21 cellular contexts compared by ENCODE assay signal in genomic region chr18:54162431-54162830, GRCh38.
A peak's percentile ranks its signal among the peaks of the same experiment; 100 is the strongest.
DNase-seq lines count a peak whose midpoint lies in the region; ATAC-seq and TF ChIP-seq lines count a peak whose summit lies in the region.
"Had no signal": no experiment of that assay in that cellular context is flagged by ENCODE, and none has a peak within 500 bp of the region (broad histone marks: within the 10 kb centered on the region; RNA-seq: fewer than 3 reads in every experiment).

No MANE protein-coding gene starts in this region.

- TF ChIP-seq CTCF in RWPE2 (IDR thresholded peaks at IDR 0.05; ENCODE audit: poor library complexity, severe bottlenecking) = no peak

- H3K27ac ChIP-seq in RWPE2 (ENCODE audit: poor library complexity, severe bottlenecking) (peak overlapping the region; percentile 83), caudate nucleus (ENCODE audit: low read depth, low read length) (no peak overlapping the region)
- H3K27ac ChIP-seq: body of pancreas, WERI-Rb-1 had no signal

- peaks cover 25% of the 10 kb centered on the region for H3K4me1 ChIP-seq in RWPE2 (ENCODE audit: insufficient read depth, poor library complexity, severe bottlenecking)
- H3K4me1 ChIP-seq: body of pancreas had no signal

- H3K9me3 ChIP-seq in RWPE2 (ENCODE audit: severe bottlenecking) = no peaks in the 10 kb centered on the region
- H3K9me3 ChIP-seq: body of pancreas, mucosa of descending colon had no signal

- H3K36me3 ChIP-seq in RWPE2 (ENCODE audit: low read depth) = peaks cover 85% of the 10 kb centered on the region
- H3K36me3 ChIP-seq: WERI-Rb-1 had no signal

- H3K27me3 ChIP-seq in RWPE2 (ENCODE audit: insufficient read depth, poor library complexity, severe bottlenecking) = no peaks in the 10 kb centered on the region
- H3K27me3 ChIP-seq: body of pancreas had no signal

- DNase-seq in GM03348 (ENCODE audit: low spot score) = peak; percentile 81
- DNase-seq in RWPE2 (ENCODE audit: low spot score) = no peak
- peak; percentile 19 for DNase-seq in fibroblast of gingiva (ENCODE audit: low read depth)
- peak; percentile 30 for DNase-seq in renal cortical epithelial cell (ENCODE audit: low read depth)
- DNase-seq in D341Med (ENCODE audit: low spot score) = no peak
- no peak for DNase-seq in activated naive CD4-positive, alpha-beta T cell (lab: John Stamatoyannopoulos, UW)
- DNase-seq in NCI-H446 (lab: John Stamatoyannopoulos, UW) = no peak
- DNase-seq in caudate nucleus (lab: John Stamatoyannopoulos, UW) = no peak
- DNase-seq: activated CD8-positive, alpha-beta memory T cell treated with anti-CD3 and anti-CD28 coated beads for 24 hours; activated effector memory CD4-positive, alpha-beta T cell treated with Interleukin-2 at 50 U/mL for 16 hours; body of pancreas; CD4-positive, alpha-beta memory T cell; effector CD8-positive, alpha-beta T cell; GF-D8; head of caudate nucleus; mucosa of descending colon; NCI-H1417; NCI-H510A; stimulated activated CD4-positive, alpha-beta T cell treated with anti-CD3 and anti-CD28 coated beads, Interleukin-15, amount 100 ng/mL, for 24 hours; WERI-Rb-1 had no signal

- peak; percentile 85 for ATAC-seq in RWPE2 (ENCODE audit: low read depth)
- ATAC-seq: body of pancreas, GM23338, mucosa of descending colon had no signal

- no peak overlapping the region for H3K4me3 ChIP-seq in RWPE2 (ENCODE audit: severe bottlenecking)
- H3K4me3 ChIP-seq: body of pancreas, GM23338, mucosa of descending colon had no signal

Comparison
In these comparisons a context has a peak if more than half of its experiments do, and no peak if none do; other contexts are left out.
1. DNase-seq: peak in GM03348 (single experiment), fibroblast of gingiva (single experiment) and renal cortical epithelial cell (single experiment); none in RWPE2 (single experiment), D341Med (single experiment), activated naive CD4-positive, alpha-beta T cell (0 of 4), NCI-H446 (0 of 2) and caudate nucleus (0 of 61).